9 cellular contexts compared by ENCODE assay signal in the genomic region with DNA sequence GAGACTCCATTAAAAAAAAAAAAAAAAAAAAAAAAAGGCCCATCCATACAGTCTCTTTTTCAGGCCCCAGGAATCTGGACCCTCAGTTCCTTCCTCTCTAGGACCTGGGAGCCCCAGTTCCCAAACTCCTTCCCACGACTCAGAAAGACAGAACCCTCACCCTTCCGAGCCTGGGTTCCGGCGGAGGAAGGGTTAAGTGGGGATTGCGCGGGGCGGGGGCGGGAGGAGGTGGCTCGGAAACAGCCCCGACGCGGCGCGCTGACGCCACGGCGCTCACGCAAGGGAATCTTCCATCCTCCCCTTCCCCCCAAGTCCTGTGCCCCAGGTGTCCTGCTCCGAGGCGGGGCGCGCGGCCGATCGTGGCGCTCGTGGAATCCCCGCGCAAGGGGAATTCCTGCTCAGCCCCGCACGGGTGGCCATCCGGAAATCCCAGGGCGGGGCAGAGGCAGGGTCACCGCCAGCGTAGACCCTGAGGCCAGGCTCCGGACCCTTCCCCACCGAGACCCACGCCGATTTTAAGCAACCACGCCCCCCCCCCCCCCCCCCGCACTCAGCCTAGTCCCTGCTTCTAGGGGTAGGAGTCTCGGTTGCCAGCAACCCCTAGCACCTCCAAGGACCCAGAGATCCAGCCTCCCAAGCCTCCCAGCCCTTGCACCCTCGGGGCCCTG. TPM values are rescaled to one million over a fixed set of nuclear protein-coding genes. Genes with fewer than 3 reads are reported as not detected.
A peak's percentile ranks its signal among the peaks of the same experiment; 100 is the strongest.
DNase-seq lines count a peak whose midpoint lies in the region; ATAC-seq and TF ChIP-seq lines count a peak whose summit lies in the region.
"Had no signal": no experiment of that assay in that cellular context is flagged by ENCODE, and none has a peak within 500 bp of the region (broad histone marks: within the 10 kb centered on the region; RNA-seq: fewer than 3 reads in every experiment).

No MANE protein-coding gene starts in this region.

- TF ChIP-seq CTCF in CD14-positive monocyte (IDR thresholded peaks at IDR 0.05), result no peak
- TF ChIP-seq CTCF in PC-3 (conservative IDR thresholded peaks at IDR 0.05; ENCODE audit: low read depth, low read length), result no peak

- H3F3A ChIP-seq in PC-3 (ENCODE audit: low read length, unreplicated experiment), result no peaks in the 10 kb centered on the region

- peak overlapping the region; percentile 97 to 98 for H3K4me3 Mint-ChIP-seq in CD14-positive monocyte

- ATAC-seq in GM19452 (IDR thresholded peaks at IDR 0.05; ENCODE audit: unreplicated experiment) (peak; percentile 22), PC-3 (peak; percentile 75), esophagus mucosa (peak; percentile 83)

- H3K9me3 Mint-ChIP-seq in CD14-positive monocyte, result peaks cover 0 to 4% (median 0%) of the 10 kb centered on the region in 7 donors

- CTCF ChIA-PET in PC-3 (lab: Charles Lee), result no interaction called here

- peaks cover 19% of the 10 kb centered on the region for H3K79me2 ChIP-seq in PC-3 (ENCODE audit: low read length)

- no peaks in the 10 kb centered on the region for H3K9me3 ChIP-seq in PC-3 (ENCODE audit: low read length)
- no peaks in the 10 kb centered on the region for H3K9me3 ChIP-seq in mucosa of stomach (ENCODE audit: control insufficient read depth, low read length)

- H3K27me3 Mint-ChIP-seq in CD14-positive monocyte (ENCODE audit: low read depth in 3 of 3), result peaks cover 0 to 10% (median 0%) of the 10 kb centered on the region in 3 donors

- H3K27ac ChIP-seq in PC-3 (ENCODE audit: low read length), result peak overlapping the region; percentile 59

- H3K36me3 ChIP-seq in PC-3 (ENCODE audit: low read depth, low read length), result no peaks in the 10 kb centered on the region
- H3K36me3 ChIP-seq in mucosa of stomach (ENCODE audit: control insufficient read depth, insufficient read depth, low read length), result no peaks in the 10 kb centered on the region

- H3K4me3 ChIP-seq in PC-3 (ENCODE audit: low read length) (peak overlapping the region; percentile 95), mucosa of stomach (ENCODE audit: low read length) (peak overlapping the region; percentile 87)

- DNase-seq in CD14-positive monocyte (ENCODE audit: low spot score) (peak; percentile 76), HuH-7 (ENCODE audit: low spot score) (peak; percentile 97), PC-3 (peak; percentile 69)
- DNase-seq in activated T-cell treated with anti-CD3 and anti-CD28 coated beads, Interleukin-2, amount 50 U/mL, for 48 hours, result peak; percentile 86 to 91
- peak; percentile 90 for DNase-seq in stimulated activated CD8-positive, alpha-beta memory T cell treated with anti-CD3 and anti-CD28 coated beads, Interleukin-4, amount 100 ng/mL, for 48 hours

- peak overlapping the region; percentile 82 for H2AFZ ChIP-seq in PC-3 (ENCODE audit: low read length)

- H3K27me3 ChIP-seq in PC-3 (ENCODE audit: low read length) (no peaks in the 10 kb centered on the region), mucosa of stomach (ENCODE audit: control insufficient read depth, insufficient read depth, low read length) (no peaks in the 10 kb centered on the region)

- intact Hi-C loops in CD14-positive monocyte (cut with micrococcal nuclease), result loop anchor here (1.0 to 10.0 kb wide), 8 partner anchors 13 to 455 kb away; a partner anchor contains a TSS
- intact Hi-C loops in PC-3 (cut with micrococcal nuclease), result loop anchor here (2.0 kb wide), 1 partner anchor 31 kb away; no protein-coding TSS in a partner anchor

- H4K20me1 ChIP-seq in PC-3 (ENCODE audit: low read length), result no peaks in the 10 kb centered on the region

- no peaks in the 10 kb centered on the region for H3K9me2 ChIP-seq in PC-3 (replicated peaks; ENCODE audit: low read length)

- peak overlapping the region; percentile 91 for H3K4me2 ChIP-seq in PC-3 (ENCODE audit: low read length)

- H3K36me3 Mint-ChIP-seq in CD14-positive monocyte, result peaks cover 44 to 45% of the 10 kb centered on the region in 2 donors

- POLR2A ChIA-PET in PC-3 (lab: Charles Lee; ENCODE audit: unreplicated experiment), result no interaction called here

- H3K4me1 ChIP-seq in PC-3 (ENCODE audit: insufficient read depth, low read length) (peaks cover 10% of the 10 kb centered on the region; the same call in 1 of the 2 replicates), mucosa of stomach (ENCODE audit: control insufficient read depth, insufficient read depth, low read length) (peaks cover 17% of the 10 kb centered on the region)

- no TSS peak for BruUV-seq in PC-3 (replicated peaks; lab: Mats Ljungman, UMichigan)

- H3K27ac Mint-ChIP-seq in CD14-positive monocyte, result peak overlapping the region; percentile 96 to 100 (median 100)

- peak overlapping the region; percentile 91 for H3K9ac ChIP-seq in PC-3 (ENCODE audit: low read length)
- H3K9ac ChIP-seq in mucosa of stomach (ENCODE audit: low read length), result peak overlapping the region; percentile 84

- H3K4me1 Mint-ChIP-seq in CD14-positive monocyte, result peaks cover 54% of the 10 kb centered on the region

RNA-seq across cellular contexts. Expression of a gene that starts 0.7 kb away (rescaled TPM):
- 1 to 10 TPM; 6.4 to 9.3 TPM for polyA plus RNA-seq in CD14-positive monocyte
- total RNA-seq in PC-3 (2014; rRNA removed) (9.0 and 10.6 TPM in 2 replicates), esophagus mucosa (4.2 TPM)

RNA-seq across cellular contexts. Expression of a gene that starts 2.6 kb away (rescaled TPM):
- 100 to 1,000 TPM; 594 to 829 TPM for polyA plus RNA-seq in CD14-positive monocyte
- total RNA-seq in PC-3 (2014; rRNA removed) (not detected in 2 replicates), esophagus mucosa (0.96 TPM)

RNA-seq across cellular contexts. Expression of a gene that starts 8.4 kb away (rescaled TPM):
- polyA plus RNA-seq in CD14-positive monocyte, result 1,000 to 10,000 TPM; 5,182 to 6,141 TPM
- not detected in 2 replicates for total RNA-seq in PC-3 (2014; rRNA removed)
- total RNA-seq in esophagus mucosa, result 4.1 TPM
- total RNA-seq: activated CD8-positive, alpha-beta memory T cell treated with anti-CD3 and anti-CD28 coated beads for 36 hours had no signal

RNA-seq across cellular contexts. Expression of a gene that starts 31.3 kb away (rescaled TPM):
- polyA plus RNA-seq in CD14-positive monocyte, result not detected
- 21.1 and 23.2 TPM in 2 replicates for total RNA-seq in PC-3 (2014; rRNA removed)
- total RNA-seq in esophagus mucosa, result 0.84 TPM

RNA-seq across cellular contexts. Expression of a gene that starts 36.5 kb away (rescaled TPM):
- not detected for polyA plus RNA-seq in CD14-positive monocyte
- total RNA-seq in PC-3 (2014; rRNA removed), result 4.1 and 4.8 TPM in 2 replicates
- 7.7 TPM for total RNA-seq in esophagus mucosa

Comparison
In these comparisons a context has a peak if more than half of its experiments do, and no peak if none do; other contexts are left out.
1. Peak in every context shown above with its lines: DNase-seq, ATAC-seq, H3K4me3 ChIP-seq and H3K27ac ChIP-seq.
2. ATAC-seq: peak in every context shown above with its lines; median percentile 83 in esophagus mucosa; 75 in PC-3; 22 in GM19452.